25 cellular contexts compared by ENCODE assay signal in the genomic region with DNA sequence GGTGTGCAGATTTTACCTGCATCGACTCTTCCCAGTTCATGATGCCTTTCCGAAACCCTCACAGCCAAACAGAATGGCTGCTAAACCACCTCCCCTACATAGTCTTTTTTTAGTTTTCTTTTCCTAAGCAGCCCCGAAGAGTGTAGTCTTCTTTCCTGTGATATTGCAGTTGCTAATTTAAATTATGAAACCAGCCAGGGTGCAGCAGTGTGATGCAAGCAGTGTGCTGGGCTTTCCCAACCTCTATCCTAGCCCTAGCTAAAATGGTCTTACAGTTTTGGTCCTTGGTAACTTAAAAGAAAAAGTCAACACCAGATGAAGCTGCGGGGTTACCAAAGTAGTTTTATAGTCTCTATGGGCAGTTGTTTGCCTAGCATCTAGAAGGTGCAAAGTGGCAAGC.
"Had no signal": no experiment of that assay in that cellular context is flagged by ENCODE, and none has a peak within 500 bp of the region (broad histone marks: within the 10 kb centered on the region; RNA-seq: fewer than 3 reads in every experiment).

No MANE protein-coding gene starts in this region.

- H3K9me3 Mint-ChIP-seq: activated naive CD4-positive, alpha-beta T cell treated with anti-CD3 and anti-CD28 coated beads, Interleukin-2, amount 50 U/mL, for 72 hours; activated T-cell treated with anti-CD3 and anti-CD28 coated beads, Interleukin-2, amount 50 U/mL, for 24 hours; activated T-helper 17 cell treated with anti-CD3 and anti-CD28 coated beads, Interleukin-2, amount 50 U/mL, for 72 hours; naive B cell; neural progenitor cell; stimulated activated naive B cell treated with anti-CD40 and anti-IgM and Interleukin-4, amounts not matched to agents 10 μg/mL and 1 μg/mL and 100 μg/mL, for 72 hours had no signal

- H3K4me3 Mint-ChIP-seq: activated T-cell treated with anti-CD3 and anti-CD28 coated beads, Interleukin-2, amount 50 U/mL, for 24 hours; activated T-helper 17 cell treated with anti-CD3 and anti-CD28 coated beads, Interleukin-2, amount 50 U/mL, for 72 hours; brain; naive B cell; neural progenitor cell; stimulated activated naive B cell treated with anti-CD40 and anti-IgM and Interleukin-4, amounts not matched to agents 10 μg/mL and 1 μg/mL and 100 μg/mL, for 72 hours had no signal

- H3K27ac Mint-ChIP-seq: activated naive CD4-positive, alpha-beta T cell treated with anti-CD3 and anti-CD28 coated beads, Interleukin-2, amount 50 U/mL, for 72 hours; activated T-cell treated with anti-CD3 and anti-CD28 coated beads, Interleukin-2, amount 50 U/mL, for 24 hours; activated T-helper 17 cell treated with anti-CD3 and anti-CD28 coated beads, Interleukin-2, amount 50 U/mL, for 72 hours; brain; naive B cell; neural progenitor cell; stimulated activated naive B cell treated with anti-CD40 and anti-IgM and Interleukin-4, amounts not matched to agents 10 μg/mL and 1 μg/mL and 100 μg/mL, for 72 hours had no signal

- ATAC-seq: activated naive CD4-positive, alpha-beta T cell treated with anti-CD3 and anti-CD28 coated beads, Interleukin-2, amount 50 U/mL, for 72 hours; activated T-helper 17 cell treated with anti-CD3 and anti-CD28 coated beads, Interleukin-2, amount 50 U/mL, for 72 hours; heart right ventricle; left lobe of liver; lower lobe of right lung; stimulated activated naive B cell treated with anti-CD40 and anti-IgM and Interleukin-4, amounts not matched to agents 10 μg/mL and 1 μg/mL and 100 μg/mL, for 72 hours had no signal

- H3K4me1 Mint-ChIP-seq: activated T-helper 17 cell treated with anti-CD3 and anti-CD28 coated beads, Interleukin-2, amount 50 U/mL, for 72 hours; brain; neural progenitor cell; stimulated activated naive B cell treated with anti-CD40 and anti-IgM and Interleukin-4, amounts not matched to agents 10 μg/mL and 1 μg/mL and 100 μg/mL, for 72 hours had no signal

- H3K36me3 Mint-ChIP-seq: activated naive CD4-positive, alpha-beta T cell treated with anti-CD3 and anti-CD28 coated beads, Interleukin-2, amount 50 U/mL, for 72 hours; brain; naive B cell; neural progenitor cell; stimulated activated naive B cell treated with anti-CD40 and anti-IgM and Interleukin-4, amounts not matched to agents 10 μg/mL and 1 μg/mL and 100 μg/mL, for 72 hours had no signal

- DNase-seq: activated CD4-positive, alpha-beta T cell treated with anti-CD3 and anti-CD28 coated beads, Interleukin-2, amount 50 U/mL, for 4 hours; activated CD4-positive, CD25-positive, alpha-beta regulatory T cell treated with anti-CD3 and anti-CD28 coated beads, Interleukin-2, amount 50 U/mL, for 72 hours; activated CD8-positive, alpha-beta memory T cell treated with anti-CD3 and anti-CD28 coated beads for 24 hours; activated CD8-positive, alpha-beta memory T cell treated with anti-CD3 and anti-CD28 coated beads, Interleukin-2, amount 50 U/mL, for 4 hours; activated T-cell treated with anti-CD3 and anti-CD28 coated beads, Interleukin-2, amount 50 U/mL, for 24 hours; aorta; dermis blood vessel endothelial cell; effector CD8-positive, alpha-beta T cell; erythroblast; foreskin fibroblast; heart right ventricle; kidney; lower lobe of right lung; naive B cell; sigmoid colon; stimulated activated CD4-positive, alpha-beta T cell treated with anti-CD3 and anti-CD28 coated beads, Interleukin-2, amount 100 ng/mL, for 48 hours; stimulated activated CD8-positive, alpha-beta memory T cell treated with anti-CD3 and anti-CD28 coated beads, Interleukin-4, amount 100 ng/mL, for 48 hours; stimulated activated naive B cell treated with anti-CD40 and anti-IgM and Interleukin-4, amounts not matched to agents 10 μg/mL and 1 μg/mL and 100 μg/mL, for 72 hours; transverse colon; WERI-Rb-1 had no signal
